In genomic region chrX:70664726-70665125, GRCh38 we compare ENCODE assay signal across 9 cellular contexts.
DNase-seq lines count a peak whose midpoint lies in the region; ATAC-seq, FAIRE-seq and TF ChIP-seq lines count a peak whose summit lies in the region.
"Had no signal": no experiment of that assay in that cellular context is flagged by ENCODE, and none has a peak within 500 bp of the region (broad histone marks: within the 10 kb centered on the region; RNA-seq: fewer than 3 reads in every experiment).

No MANE protein-coding gene starts in this region.

- no peak for FAIRE-seq in H54 (lab: Jason Lieb, UNC)

- no peaks in the 10 kb centered on the region for H3K9me3 Mint-ChIP-seq in MCF 10A (ENCODE audit: unreplicated experiment)
- H3K9me3 Mint-ChIP-seq: central memory CD8-positive, alpha-beta T cell had no signal

- no TSS peak for BruUV-seq in MCF 10A (replicated peaks; lab: Mats Ljungman, UMichigan)

- TF ChIP-seq CTCF in MCF 10A (IDR thresholded peaks at IDR 0.05; ENCODE audit: unreplicated experiment) (peak; percentile 50), breast epithelium (IDR thresholded peaks at IDR 0.05) (no peak)

- CTCF ChIA-PET in MCF 10A (lab: Yijun Ruan, JAX): interaction anchor here (0.5 to 2.6 kb wide), 22 partner anchors 9 to 1047 kb away, joined by 3 to 18 read pairs (median 4); partner anchors contain the start of gene DLG3

- no peak overlapping the region for H3K4me3 Mint-ChIP-seq in MCF 10A (ENCODE audit: unreplicated experiment)
- H3K4me3 Mint-ChIP-seq: central memory CD8-positive, alpha-beta T cell had no signal

- H3K27me3 Mint-ChIP-seq in MCF 10A (ENCODE audit: insufficient read depth, unreplicated experiment): peaks cover 74% of the 10 kb centered on the region
- H3K27me3 Mint-ChIP-seq: central memory CD8-positive, alpha-beta T cell had no signal

- no peak overlapping the region for H3K27ac Mint-ChIP-seq in MCF 10A (ENCODE audit: low read depth, unreplicated experiment)

- DNase-seq in MCF 10A (ENCODE audit: unreplicated experiment): peak; percentile 50
- DNase-seq in breast epithelium (ENCODE audit: low spot score in 2 of 2): no peak
- DNase-seq in NCI-H2029 treated with DMSO at 0.1 percent for 48 hours (lab: John Stamatoyannopoulos, UW): peak; percentile 8
- peak; percentile 42 for DNase-seq in dermis blood vessel endothelial cell
- DNase-seq in pons (ENCODE audit: low spot score): peak; percentile 1
- no peak for DNase-seq in effector CD8-positive, alpha-beta T cell (lab: John Stamatoyannopoulos, UW)
- DNase-seq in H54 (ENCODE audit: insufficient read length, low spot score): no peak

- H3K36me3 ChIP-seq in breast epithelium: no peaks in the 10 kb centered on the region

- no peaks in the 10 kb centered on the region for H3K36me3 Mint-ChIP-seq in MCF 10A (ENCODE audit: insufficient read depth, unreplicated experiment)

- TF ChIP-seq POLR2A in breast epithelium (IDR thresholded peaks at IDR 0.05) (no peak), H54 (IDR thresholded peaks at IDR 0.05; ENCODE audit: low read depth, low read length) (no peak)

- intact Hi-C loops in MCF 10A (cut with micrococcal nuclease): loop anchor here (1.0 kb wide), 3 partner anchors 110 to 467 kb away; partner anchors contain the start of gene GDPD2
- intact Hi-C loops in breast epithelium (cut with DNase I; ENCODE audit: low total_unique reads): no loop called here

- no peak overlapping the region for H3K27ac ChIP-seq in breast epithelium

- H3K4me1 ChIP-seq in breast epithelium: no peaks in the 10 kb centered on the region

- POLR2A ChIA-PET in MCF 10A (lab: Yijun Ruan, JAX): interaction anchor here (0.6 to 0.7 kb wide), 2 partner anchors 43 to 212 kb away, joined by 3 to 4 read pairs; no protein-coding TSS in a partner anchor

- no peak overlapping the region for H3K4me3 ChIP-seq in breast epithelium

- no peaks in the 10 kb centered on the region for H3K4me1 Mint-ChIP-seq in MCF 10A (ENCODE audit: insufficient read depth, unreplicated experiment)
- H3K4me1 Mint-ChIP-seq: central memory CD8-positive, alpha-beta T cell had no signal

- H3K9me3 ChIP-seq in breast epithelium: no peaks in the 10 kb centered on the region

- peaks cover 0 to 28% of the 10 kb centered on the region in 2 donors for H3K27me3 ChIP-seq in breast epithelium

- no peak for ATAC-seq in GM19452 (IDR thresholded peaks at IDR 0.05; ENCODE audit: unreplicated experiment)

Comparison
In these comparisons a context has a peak if more than half of its experiments do, and no peak if none do; other contexts are left out.
1. DNase-seq: peak in MCF 10A (single experiment), NCI-H2029 treated with DMSO at 0.1 percent for 48 hours (single experiment), dermis blood vessel endothelial cell (single experiment) and pons (single experiment); none in breast epithelium (0 of 2), effector CD8-positive, alpha-beta T cell (single experiment) and H54 (single experiment).